Comparison of ENCODE assay signal across 24 cellular contexts in the genomic region with DNA sequence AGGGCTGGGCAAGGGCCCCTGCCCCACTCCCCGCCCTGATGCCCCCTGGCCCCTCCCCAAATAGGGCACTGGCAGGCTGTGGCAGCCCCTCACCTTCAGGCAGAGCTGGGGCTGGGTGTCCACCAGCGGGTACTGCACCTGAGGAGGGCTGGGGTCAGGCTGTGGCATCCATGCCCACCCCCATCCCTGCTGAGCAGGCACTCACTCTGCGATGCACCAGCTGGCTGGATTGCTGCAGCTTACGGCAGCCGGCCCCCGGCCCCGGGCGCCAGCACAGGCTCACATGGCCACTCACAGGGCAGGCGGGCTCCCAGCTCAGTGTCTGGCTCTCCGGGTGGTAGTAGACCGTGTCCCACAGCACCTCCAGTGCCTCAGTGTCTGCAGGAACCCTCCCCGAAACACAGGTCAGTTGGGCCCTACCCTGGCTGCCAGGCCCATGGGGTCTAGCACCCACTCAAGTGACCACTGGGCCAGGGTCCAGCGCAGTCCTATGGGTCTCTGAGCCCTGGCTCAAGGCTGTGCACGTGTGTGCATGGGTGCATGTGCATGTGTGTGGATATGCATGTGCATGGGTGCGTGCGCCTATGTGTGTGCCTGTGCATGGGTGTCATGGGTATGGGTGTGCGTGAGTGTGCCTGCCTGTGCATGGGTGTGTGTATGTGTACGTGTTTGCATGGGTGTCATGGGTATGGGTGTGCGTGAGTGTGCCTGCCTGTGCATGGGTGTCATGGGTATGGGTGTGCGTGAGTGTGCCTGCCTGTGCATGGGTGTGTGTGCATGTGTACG. TPM values are rescaled to one million over a fixed set of nuclear protein-coding genes. Genes with fewer than 3 reads are reported as not detected.
DNase-seq lines count a peak whose midpoint lies in the region; ATAC-seq, FAIRE-seq and TF ChIP-seq lines count a peak whose summit lies in the region.
"Had no signal": no experiment of that assay in that cellular context is flagged by ENCODE, and none has a peak within 500 bp of the region (broad histone marks: within the 10 kb centered on the region; RNA-seq: fewer than 3 reads in every experiment).

No MANE protein-coding gene starts in this region.

- H4K20me1 ChIP-seq in neural progenitor cell (ENCODE audit: low read depth) = no peaks in the 10 kb centered on the region

- H3K4me3 ChIP-seq in H7 (ENCODE audit: insufficient read depth, low read depth, low read length) (no peak overlapping the region), neural progenitor cell (no peak overlapping the region)
- H3K4me3 ChIP-seq: esophagus squamous epithelium had no signal

- H3K9ac ChIP-seq in neural progenitor cell = no peak overlapping the region

- H3K4me1 ChIP-seq in neural progenitor cell = peaks cover 9% of the 10 kb centered on the region

- H3K9me3 ChIP-seq in neural progenitor cell (ENCODE audit: low read depth) = no peaks in the 10 kb centered on the region
- H3K9me3 ChIP-seq: esophagus squamous epithelium had no signal

- H3K27me3 Mint-ChIP-seq in immature natural killer cell (ENCODE audit: low read depth in 3 of 3) (peaks cover 3 to 4% (median 3%) of the 10 kb centered on the region in 3 donors), neural progenitor cell (ENCODE audit: insufficient read depth, low read depth) (peaks cover 19% of the 10 kb centered on the region)
- H3K27me3 Mint-ChIP-seq: activated T-helper 17 cell treated with anti-CD3 and anti-CD28 coated beads, Interleukin-2, amount 50 U/mL, for 72 hours had no signal

- H3K27me3 ChIP-seq in H7 (ENCODE audit: control insufficient read depth, insufficient read depth, low read length) (peaks cover 16% of the 10 kb centered on the region), neural progenitor cell (peaks cover 29% of the 10 kb centered on the region)

- H3K4me2 ChIP-seq in neural progenitor cell = no peak overlapping the region

- ATAC-seq in GM18868 (IDR thresholded peaks at IDR 0.05; ENCODE audit: unreplicated experiment) (no peak), GM19351 (IDR thresholded peaks at IDR 0.05; ENCODE audit: unreplicated experiment) (no peak)
- ATAC-seq: activated CD8-positive, alpha-beta T cell treated with anti-CD3 and anti-CD28 coated beads, Interleukin-2, amount 10 ng/mL, durations not matched to agents 7 days and 5 days; activated T-helper 17 cell treated with anti-CD3 and anti-CD28 coated beads, Interleukin-2, amount 50 U/mL, for 72 hours; left ventricle myocardium superior had no signal

- H3K4me3 Mint-ChIP-seq in immature natural killer cell = peak overlapping the region; percentile 15 to 43 (median 21)
- H3K4me3 Mint-ChIP-seq in neural progenitor cell = peak overlapping the region; percentile 42
- H3K4me3 Mint-ChIP-seq: activated CD8-positive, alpha-beta T cell treated with anti-CD3 and anti-CD28 coated beads, Interleukin-2, amount 10 ng/mL, durations not matched to agents 7 days and 5 days; activated T-helper 17 cell treated with anti-CD3 and anti-CD28 coated beads, Interleukin-2, amount 50 U/mL, for 72 hours had no signal

- H3K27ac ChIP-seq in neural progenitor cell = no peak overlapping the region
- H3K27ac ChIP-seq: cardiac muscle cell, esophagus squamous epithelium, RWPE1 had no signal

- no peak for FAIRE-seq in HTR-8/SVneo (lab: Jason Lieb, UNC)

- no peak for TF ChIP-seq CTCF in neural progenitor cell (IDR thresholded peaks at IDR 0.05)

- no peak overlapping the region for H2AFZ ChIP-seq in neural progenitor cell (replicated peaks)

- H3K9me3 Mint-ChIP-seq in immature natural killer cell = no peaks in the 10 kb centered on the region
- no peaks in the 10 kb centered on the region for H3K9me3 Mint-ChIP-seq in neural progenitor cell
- H3K9me3 Mint-ChIP-seq: activated T-helper 17 cell treated with anti-CD3 and anti-CD28 coated beads, Interleukin-2, amount 50 U/mL, for 72 hours had no signal

- peak; percentile 1 for DNase-seq in Daoy (ENCODE audit: low read depth)
- peak; percentile 56 for DNase-seq in H7
- no peak for DNase-seq in immature natural killer cell
- DNase-seq in neural progenitor cell (ENCODE audit: low spot score) = no peak
- DNase-seq in NCI-H2171 (lab: John Stamatoyannopoulos, UW) = no peak
- no peak for DNase-seq in HTR-8/SVneo (ENCODE audit: insufficient read length, low spot score)
- DNase-seq: activated CD8-positive, alpha-beta T cell treated with anti-CD3 and anti-CD28 coated beads, Interleukin-2, amount 10 ng/mL, durations not matched to agents 7 days and 5 days; esophagus squamous epithelium; GDM1; GOT3; KG1; left ventricle myocardium superior; NCI-H1930; NK-92 treated with Interleukin-12 subunit alpha and Interleukin-12 subunit beta, amount 100 ng/mL, for 24 hours had no signal

- no peaks in the 10 kb centered on the region for H3K79me2 ChIP-seq in neural progenitor cell (ENCODE audit: low read depth)

- no peaks in the 10 kb centered on the region for H3K36me3 ChIP-seq in H7 (replicated peaks; ENCODE audit: control insufficient read depth, insufficient read depth, low read length)
- H3K36me3 ChIP-seq in neural progenitor cell = no peaks in the 10 kb centered on the region
- H3K36me3 ChIP-seq: cardiac muscle cell, esophagus squamous epithelium had no signal

- H3F3A ChIP-seq in neural progenitor cell (ENCODE audit: low read depth) = peaks cover 23% of the 10 kb centered on the region

- peaks cover 8 to 13% of the 10 kb centered on the region in 2 donors for H3K4me1 Mint-ChIP-seq in immature natural killer cell
- H3K4me1 Mint-ChIP-seq in neural progenitor cell = peaks cover 25% of the 10 kb centered on the region

- H3K27ac Mint-ChIP-seq in immature natural killer cell (no peak overlapping the region), neural progenitor cell (peak overlapping the region; percentile 54)
- H3K27ac Mint-ChIP-seq: activated CD8-positive, alpha-beta T cell treated with anti-CD3 and anti-CD28 coated beads, Interleukin-2, amount 10 ng/mL, durations not matched to agents 7 days and 5 days; activated T-helper 17 cell treated with anti-CD3 and anti-CD28 coated beads, Interleukin-2, amount 50 U/mL, for 72 hours had no signal

- no peaks in the 10 kb centered on the region for H3K36me3 Mint-ChIP-seq in immature natural killer cell
- no peaks in the 10 kb centered on the region for H3K36me3 Mint-ChIP-seq in neural progenitor cell

RNA-seq across cellular contexts. Expression of gene IL17REL, which starts 14.4 kb away (rescaled TPM):
- not detected in 2 replicates for total RNA-seq in Daoy (2014; rRNA removed; shearing (Covaris generic))
- total RNA-seq in H7 (2014; rRNA removed; shearing (Covaris generic)) = 0.04 TPM in 1 of 2 replicates, not detected in the other
- not detected for polyA plus RNA-seq in immature natural killer cell
- total RNA-seq in neural progenitor cell (ENCODE audit: low replicate concordance) = 0.15 TPM in 1 of 2 replicates, not detected in the other
- total RNA-seq: activated CD8-positive, alpha-beta T cell treated with anti-CD3 and anti-CD28 coated beads, Interleukin-2, amount 10 ng/mL, durations not matched to agents 7 days and 5 days; esophagus squamous epithelium; glomerular endothelial cell; left ventricle myocardium superior; NCI-H460 had no signal
- polyA plus RNA-seq: BJ, cardiac muscle cell had no signal

RNA-seq across cellular contexts. Expression of gene PIM3, which starts 37.6 kb away (rescaled TPM):
- total RNA-seq in Daoy (2014; rRNA removed; shearing (Covaris generic)) = 73.1 and 87.7 TPM in 2 replicates
- total RNA-seq in H7 (2014; rRNA removed; shearing (Covaris generic)) = 71.2 and 79.7 TPM in 2 replicates
- polyA plus RNA-seq in immature natural killer cell = 10 to 100 TPM; 14.5 to 20.6 (median 15.8) TPM
- 15.1 and 37.2 TPM in 2 replicates for total RNA-seq in neural progenitor cell (ENCODE audit: low replicate concordance)

RNA-seq across cellular contexts. Expression of gene TTLL8, which starts 60.0 kb away (rescaled TPM):
- total RNA-seq in Daoy (2014; rRNA removed; shearing (Covaris generic)) = not detected in 2 replicates
- not detected in 2 replicates for total RNA-seq in H7 (2014; rRNA removed; shearing (Covaris generic))
- not detected for polyA plus RNA-seq in immature natural killer cell
- total RNA-seq in neural progenitor cell (ENCODE audit: low replicate concordance) = not detected in 2 replicates
- total RNA-seq: activated CD8-positive, alpha-beta T cell treated with anti-CD3 and anti-CD28 coated beads, Interleukin-2, amount 10 ng/mL, durations not matched to agents 7 days and 5 days; activated T-helper 17 cell treated with anti-CD3 and anti-CD28 coated beads, Interleukin-2, amount 50 U/mL, for 72 hours; cardiac muscle cell; esophagus squamous epithelium; glomerular endothelial cell; left ventricle myocardium superior; NCI-H460; pulmonary artery endothelial cell; temporal lobe had no signal
- polyA plus RNA-seq: BJ, cardiac muscle cell had no signal

Comparison
In these comparisons a context has a peak if more than half of its experiments do, and no peak if none do; other contexts are left out.
1. DNase-seq: peak in Daoy (single experiment) and H7 (single experiment); none in immature natural killer cell (0 of 3), neural progenitor cell (single experiment), NCI-H2171 (single experiment) and HTR-8/SVneo (single experiment).